In the genomic region with DNA sequence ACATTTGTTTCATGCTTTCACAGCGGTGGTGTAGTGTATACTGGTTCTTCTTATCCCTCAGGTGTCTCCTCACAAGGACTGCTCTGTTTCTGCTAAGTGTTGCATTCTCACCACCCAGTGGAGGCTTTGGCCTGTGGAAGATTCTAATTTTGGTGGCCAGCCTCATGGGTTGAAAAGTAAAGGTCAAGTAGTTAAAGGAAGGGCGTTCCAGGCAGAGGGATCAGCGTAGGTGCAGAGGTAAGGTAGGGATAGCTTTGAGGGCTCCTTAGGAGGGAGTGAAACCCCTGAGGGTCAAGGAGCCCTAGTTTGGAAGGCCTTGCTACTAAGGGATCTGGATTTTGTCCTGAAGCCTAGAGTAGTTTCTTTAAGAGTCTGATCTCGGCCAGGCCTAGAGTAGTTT, we compare ENCODE assay signal across 9 cellular contexts. TPM values are rescaled to one million over a fixed set of nuclear protein-coding genes. Genes with fewer than 3 reads are reported as not detected.
DNase-seq lines count a peak whose midpoint lies in the region; ATAC-seq and TF ChIP-seq lines count a peak whose summit lies in the region.
"Had no signal": no experiment of that assay in that cellular context is flagged by ENCODE, and none has a peak within 500 bp of the region (broad histone marks: within the 10 kb centered on the region; RNA-seq: fewer than 3 reads in every experiment).

No MANE protein-coding gene starts in this region.

- H3K4me3 ChIP-seq in fibroblast of villous mesenchyme (ENCODE audit: low read depth, low read length) (peak overlapping the region; percentile 84), gastrocnemius medialis (peak overlapping the region; percentile 34 to 97 (median 86))

- peak overlapping the region; percentile 96 for H3K4me3 Mint-ChIP-seq in T-helper 17 cell

- no peak for TF ChIP-seq POLR2A in gastrocnemius medialis (IDR thresholded peaks at IDR 0.05)

- in situ Hi-C loops in gastrocnemius medialis (cut with MboI; ENCODE audit: low sequenced_read_pairs in 4 of 4) = no loop called here

- intact Hi-C loops in gastrocnemius medialis (cut with DNase I; ENCODE audit: low total_unique reads) = loop anchor here (5.0 kb wide), 1 partner anchor 446 kb away; a partner anchor contains a TSS

- H3K36me3 ChIP-seq in gastrocnemius medialis = peaks cover 0 to 11% of the 10 kb centered on the region in 2 donors

- no peaks in the 10 kb centered on the region for H3K9me3 ChIP-seq in T-helper 17 cell (ENCODE audit: control insufficient read depth, low read length, poor library complexity, severe bottlenecking)
- H3K9me3 ChIP-seq in gastrocnemius medialis = no peaks in the 10 kb centered on the region

- H3K27ac Mint-ChIP-seq in T-helper 17 cell = peak overlapping the region; percentile 97

- DNase-seq in GM10266 (ENCODE audit: extremely low spot score) (no peak), T-helper 17 cell (no peak), fibroblast of villous mesenchyme (ENCODE audit: low read depth) (no peak), gastrocnemius medialis (no peak), superior temporal gyrus (ENCODE audit: extremely low spot score) (no peak), NCI-H345 (lab: John Stamatoyannopoulos, UW) (no peak)
- DNase-seq: NCI-H526 treated with DMSO at 0.1 percent for 48 hours had no signal

- peaks cover 7% of the 10 kb centered on the region for H3K36me3 Mint-ChIP-seq in T-helper 17 cell (ENCODE audit: low read depth)

- peak; percentile 3 for TF ChIP-seq CTCF in GM10266 (IDR thresholded peaks at IDR 0.05; ENCODE audit: control insufficient read depth, insufficient read depth, low read depth, missing control alignments)
- TF ChIP-seq CTCF in fibroblast of villous mesenchyme (IDR thresholded peaks at IDR 0.05; ENCODE audit: insufficient read depth, low read depth, low read length) = no peak
- TF ChIP-seq CTCF in gastrocnemius medialis (IDR thresholded peaks at IDR 0.05 in 4 of 5, conservative IDR thresholded peaks at IDR 0.05 in 1 of 5) = no peak

- H3K27me3 ChIP-seq in gastrocnemius medialis = no peaks in the 10 kb centered on the region

- H3K27ac ChIP-seq in gastrocnemius medialis = peak overlapping the region; percentile 94 to 99 (median 96)

- H3K4me1 ChIP-seq in gastrocnemius medialis = peaks cover 58 to 62% of the 10 kb centered on the region in 2 donors

- ATAC-seq in T-helper 17 cell (no peak), gastrocnemius medialis (no peak), GM21360 (IDR thresholded peaks at IDR 0.05; ENCODE audit: unreplicated experiment) (no peak), GM18868 (IDR thresholded peaks at IDR 0.05; ENCODE audit: unreplicated experiment) (no peak)

- H3K4me1 Mint-ChIP-seq in T-helper 17 cell = peaks cover 52% of the 10 kb centered on the region

- H3K27me3 Mint-ChIP-seq in T-helper 17 cell = no peaks in the 10 kb centered on the region

RNA-seq across cellular contexts. Expression of a gene that starts 4.6 kb away (rescaled TPM):
- total RNA-seq in T-helper 17 cell (1,000 to 10,000 TPM; 2,138 to 2,163 TPM), fibroblast of villous mesenchyme (3,386 and 3,800 TPM in 2 replicates), gastrocnemius medialis (1,000 to 10,000 TPM; 1,697 to 2,187 (median 1,957) TPM)

RNA-seq across cellular contexts. Expression of a gene that starts 12.7 kb away (rescaled TPM):
- total RNA-seq in T-helper 17 cell = 10 to 100 TPM; 32.2 to 34.6 TPM
- total RNA-seq in fibroblast of villous mesenchyme = 5.2 and 7.8 TPM in 2 replicates
- 1 to 10 TPM; 1.3 to 4.9 (median 3.4) TPM for total RNA-seq in gastrocnemius medialis

RNA-seq across cellular contexts. Expression of a gene that starts 25.2 kb away (rescaled TPM):
- 10 to 100 TPM; 23.4 to 29.6 TPM for total RNA-seq in T-helper 17 cell
- 9.9 and 12.2 TPM in 2 replicates for total RNA-seq in fibroblast of villous mesenchyme
- total RNA-seq in gastrocnemius medialis = 10 to 100 TPM; 15.6 to 23.5 (median 21.6) TPM

RNA-seq across cellular contexts. Expression of a gene that starts 43.3 kb away (rescaled TPM):
- total RNA-seq in T-helper 17 cell (1 to 10 TPM; 2.2 to 3.5 TPM), fibroblast of villous mesenchyme (2.2 and 2.3 TPM in 2 replicates), gastrocnemius medialis (10 to 100 TPM; 27.9 to 58.4 (median 47.1) TPM)
